Comparison of ENCODE assay signal across 15 cellular contexts in genomic region chr22:29861672-29862297, GRCh38.
"Had no signal": no experiment of that assay in that cellular context is flagged by ENCODE, and none has a peak within 500 bp of the region (broad histone marks: within the 10 kb centered on the region; RNA-seq: fewer than 3 reads in every experiment).

No MANE protein-coding gene starts in this region.

- DNase-seq: effector memory CD8-positive, alpha-beta T cell; hypothalamus; kidney glomerular epithelial cell; left lung; mesendoderm; naive thymus-derived CD4-positive, alpha-beta T cell; nephron progenitor cell; stimulated activated CD4-positive, alpha-beta T cell treated with anti-CD3 and anti-CD28 coated beads, Interleukin-2, amount 100 ng/mL, for 48 hours; stimulated activated naive CD4-positive, alpha-beta T cell treated with Interleukin-2 at 50 U/mL for 16 hours; trophoblast cell had no signal

- ATAC-seq: effector memory CD8-positive, alpha-beta T cell; left lung; naive thymus-derived CD4-positive, alpha-beta T cell had no signal

- H3K4me3 ChIP-seq: esophagus muscularis mucosa, left lung, lung, smooth muscle cell had no signal

- H3K4me3 Mint-ChIP-seq: central memory CD8-positive, alpha-beta T cell; effector memory CD8-positive, alpha-beta T cell; naive thymus-derived CD4-positive, alpha-beta T cell; nephron progenitor cell had no signal

- H3K9me3 ChIP-seq: esophagus muscularis mucosa, left lung had no signal

- H3K36me3 Mint-ChIP-seq: naive thymus-derived CD4-positive, alpha-beta T cell had no signal

- H3K27me3 ChIP-seq: esophagus muscularis mucosa, left lung had no signal

- H3K36me3 ChIP-seq: esophagus muscularis mucosa, left lung had no signal

- H3K4me1 Mint-ChIP-seq: central memory CD8-positive, alpha-beta T cell had no signal

- H3K9me3 Mint-ChIP-seq: central memory CD8-positive, alpha-beta T cell; effector memory CD8-positive, alpha-beta T cell; naive thymus-derived CD4-positive, alpha-beta T cell; nephron progenitor cell had no signal

- H3K27ac ChIP-seq: epithelial cell of prostate, esophagus muscularis mucosa had no signal

- H3K27me3 Mint-ChIP-seq: central memory CD8-positive, alpha-beta T cell; effector memory CD8-positive, alpha-beta T cell had no signal

- H3K27ac Mint-ChIP-seq: effector memory CD8-positive, alpha-beta T cell; naive thymus-derived CD4-positive, alpha-beta T cell; nephron progenitor cell had no signal

- H3K4me2 ChIP-seq: smooth muscle cell had no signal
